Comparison of ENCODE assay signal across 10 cellular contexts in genomic region chr15:70014860-70015490, GRCh38.
DNase-seq lines count a peak whose midpoint lies in the region; ATAC-seq and TF ChIP-seq lines count a peak whose summit lies in the region.
"Had no signal": no experiment of that assay in that cellular context is flagged by ENCODE, and none has a peak within 500 bp of the region (broad histone marks: within the 10 kb centered on the region; RNA-seq: fewer than 3 reads in every experiment).

No MANE protein-coding gene starts in this region.

- no peak overlapping the region for H3K27ac ChIP-seq in effector memory CD4-positive, alpha-beta T cell (ENCODE audit: insufficient read depth, low read length, poor library complexity, severe bottlenecking)

- no peaks in the 10 kb centered on the region for H3K9me3 Mint-ChIP-seq in endothelial cell (ENCODE audit: unreplicated experiment)
- H3K9me3 Mint-ChIP-seq in activated T-cell treated with anti-CD3 and anti-CD28 coated beads, Interleukin-2, amount 50 U/mL, for 4 hours, result peaks cover 11% of the 10 kb centered on the region

- H3K4me1 Mint-ChIP-seq in endothelial cell (ENCODE audit: unreplicated experiment), result peaks cover 15% of the 10 kb centered on the region
- H3K4me1 Mint-ChIP-seq in activated T-cell treated with anti-CD3 and anti-CD28 coated beads, Interleukin-2, amount 50 U/mL, for 4 hours (ENCODE audit: low read depth), result peaks cover 13% of the 10 kb centered on the region
- H3K4me1 Mint-ChIP-seq: immature natural killer cell had no signal

- H3K27me3 ChIP-seq in effector memory CD4-positive, alpha-beta T cell (replicated peaks; ENCODE audit: control insufficient read depth, insufficient read depth, low read length, poor library complexity, severe bottlenecking), result no peaks in the 10 kb centered on the region

- TF ChIP-seq CTCF in GM12872 (IDR thresholded peaks at IDR 0.05; ENCODE audit: insufficient read depth, low read depth, low read length) (peak; percentile 30; the same call in 1 of the 3 replicates), endothelial cell (IDR thresholded peaks at IDR 0.05; ENCODE audit: unreplicated experiment) (no peak)

- H3K4me3 ChIP-seq in effector memory CD4-positive, alpha-beta T cell (ENCODE audit: insufficient read depth, low read depth, low read length, poor library complexity, severe bottlenecking), result no peak overlapping the region

- H3K9me3 ChIP-seq in effector memory CD4-positive, alpha-beta T cell (ENCODE audit: control insufficient read depth, low read length), result peaks cover 6% of the 10 kb centered on the region

- H3K27ac Mint-ChIP-seq in endothelial cell (ENCODE audit: unreplicated experiment), result no peak overlapping the region
- H3K27ac Mint-ChIP-seq: immature natural killer cell had no signal

- no peak overlapping the region for H3K4me3 Mint-ChIP-seq in endothelial cell (ENCODE audit: unreplicated experiment)
- no peak overlapping the region for H3K4me3 Mint-ChIP-seq in activated T-cell treated with anti-CD3 and anti-CD28 coated beads, Interleukin-2, amount 50 U/mL, for 4 hours
- H3K4me3 Mint-ChIP-seq: immature natural killer cell had no signal

- peaks cover 5% of the 10 kb centered on the region for H3K36me3 Mint-ChIP-seq in endothelial cell (ENCODE audit: low read depth, unreplicated experiment)
- peaks cover 2% of the 10 kb centered on the region for H3K36me3 Mint-ChIP-seq in activated T-cell treated with anti-CD3 and anti-CD28 coated beads, Interleukin-2, amount 50 U/mL, for 4 hours (ENCODE audit: insufficient read depth)

- ATAC-seq in GM19455 (IDR thresholded peaks at IDR 0.05; ENCODE audit: unreplicated experiment), result peak; percentile 86
- peak; percentile 69 for ATAC-seq in HG03108 (IDR thresholded peaks at IDR 0.05; ENCODE audit: unreplicated experiment)
- ATAC-seq in activated T-cell treated with anti-CD3 and anti-CD28 coated beads, Interleukin-2, amount 50 U/mL, for 4 hours, result no peak

- H3K4me1 ChIP-seq in effector memory CD4-positive, alpha-beta T cell (ENCODE audit: control insufficient read depth, insufficient read depth, low read length, poor library complexity, severe bottlenecking), result no peaks in the 10 kb centered on the region

- no peaks in the 10 kb centered on the region for H3K36me3 ChIP-seq in effector memory CD4-positive, alpha-beta T cell (ENCODE audit: control insufficient read depth, insufficient read depth, low read length)

- H3K27me3 Mint-ChIP-seq in endothelial cell (ENCODE audit: unreplicated experiment), result peaks cover 7% of the 10 kb centered on the region
- H3K27me3 Mint-ChIP-seq in activated T-cell treated with anti-CD3 and anti-CD28 coated beads, Interleukin-2, amount 50 U/mL, for 4 hours (ENCODE audit: low read depth), result peaks cover 13% of the 10 kb centered on the region

- peak; percentile 39 for DNase-seq in endothelial cell (ENCODE audit: low spot score)
- DNase-seq in NCI-H345 (lab: John Stamatoyannopoulos, UW), result no peak
- DNase-seq in activated naive CD4-positive, alpha-beta T cell (lab: John Stamatoyannopoulos, UW), result no peak
- no peak for DNase-seq in activated T-cell treated with anti-CD3 and anti-CD28 coated beads, Interleukin-2, amount 50 U/mL, for 4 hours
- DNase-seq in effector memory CD4-positive, alpha-beta T cell, result no peak
- DNase-seq: immature natural killer cell; stimulated activated CD4-positive, alpha-beta T cell treated with anti-CD3 and anti-CD28 coated beads, Interleukin-2, amount 100 ng/mL, for 48 hours had no signal

Comparison
In these comparisons a context has a peak if more than half of its experiments do, and no peak if none do; other contexts are left out.
1. ATAC-seq: peak in GM19455 (single experiment) and HG03108 (single experiment); none in activated T-cell treated with anti-CD3 and anti-CD28 coated beads, Interleukin-2, amount 50 U/mL, for 4 hours (0 of 2).